In genomic region chr21:46319192-46319591, GRCh38 we compare ENCODE assay signal across 21 cellular contexts.
"Had no signal": no experiment of that assay in that cellular context is flagged by ENCODE, and none has a peak within 500 bp of the region (broad histone marks: within the 10 kb centered on the region; RNA-seq: fewer than 3 reads in every experiment).

No MANE protein-coding gene starts in this region.

- H3K9me3 Mint-ChIP-seq: activated CD4-positive, alpha-beta T cell treated with anti-CD3 and anti-CD28 coated beads, Interleukin-2, amount 10 ng/mL, durations not matched to agents 24 days and 14 days; activated CD8-positive, alpha-beta T cell treated with anti-CD3 and anti-CD28 coated beads for 36 hours; activated naive CD4-positive, alpha-beta T cell treated with anti-CD3 and anti-CD28 coated beads for 36 hours; activated naive CD8-positive, alpha-beta T cell treated with anti-CD3 and anti-CD28 coated beads, Interleukin-2, amount 50 U/mL, for 24 hours; brain; immature natural killer cell; stimulated activated effector memory CD8-positive, alpha-beta T cell treated with anti-CD3 and anti-CD28 coated beads, Interleukin-12 subunit alpha, Interleukin-12 subunit beta, amount 100 ng/mL, for 72 hours had no signal

- H3K27me3 ChIP-seq: esophagus squamous epithelium, heart right ventricle, right lobe of liver, upper lobe of left lung had no signal

- DNase-seq: activated CD4-positive, alpha-beta T cell treated with anti-CD3 and anti-CD28 coated beads, Interleukin-2, amount 10 ng/mL, durations not matched to agents 24 days and 14 days; activated CD8-positive, alpha-beta T cell treated with anti-CD3 and anti-CD28 coated beads for 36 hours; activated naive CD4-positive, alpha-beta T cell treated with anti-CD3 and anti-CD28 coated beads for 36 hours; activated naive CD8-positive, alpha-beta T cell treated with anti-CD3 and anti-CD28 coated beads, Interleukin-2, amount 50 U/mL, for 24 hours; activated T-cell treated with anti-CD3 and anti-CD28 coated beads, Interleukin-2, amount 50 U/mL, for 1 hour; anterior cingulate cortex; central memory CD4-positive, alpha-beta T cell; esophagus squamous epithelium; heart right ventricle; immature natural killer cell; kidney glomerular epithelial cell; left ventricle myocardium inferior; mammary epithelial cell; right lobe of liver; small intestine; stimulated activated CD4-positive, alpha-beta T cell treated with anti-CD3 and anti-CD28 coated beads, Interleukin-15, amount 100 ng/mL, for 24 hours; stimulated activated CD4-positive, alpha-beta T cell treated with anti-CD3 and anti-CD28 coated beads, Interleukin-4, amount 100 ng/mL, for 1 hour; upper lobe of left lung had no signal

- H3K4me3 Mint-ChIP-seq: activated CD4-positive, alpha-beta T cell treated with anti-CD3 and anti-CD28 coated beads, Interleukin-2, amount 10 ng/mL, durations not matched to agents 24 days and 14 days; activated CD8-positive, alpha-beta T cell treated with anti-CD3 and anti-CD28 coated beads for 36 hours; activated naive CD4-positive, alpha-beta T cell treated with anti-CD3 and anti-CD28 coated beads for 36 hours; activated naive CD8-positive, alpha-beta T cell treated with anti-CD3 and anti-CD28 coated beads, Interleukin-2, amount 50 U/mL, for 24 hours; brain; immature natural killer cell; stimulated activated effector memory CD8-positive, alpha-beta T cell treated with anti-CD3 and anti-CD28 coated beads, Interleukin-12 subunit alpha, Interleukin-12 subunit beta, amount 100 ng/mL, for 72 hours had no signal

- H3K27ac ChIP-seq: esophagus squamous epithelium, heart right ventricle, left ventricle myocardium inferior, right lobe of liver, thoracic aorta, upper lobe of left lung had no signal

- H3K27ac Mint-ChIP-seq: activated CD4-positive, alpha-beta T cell treated with anti-CD3 and anti-CD28 coated beads, Interleukin-2, amount 10 ng/mL, durations not matched to agents 24 days and 14 days; activated CD8-positive, alpha-beta T cell treated with anti-CD3 and anti-CD28 coated beads for 36 hours; activated naive CD4-positive, alpha-beta T cell treated with anti-CD3 and anti-CD28 coated beads for 36 hours; activated naive CD8-positive, alpha-beta T cell treated with anti-CD3 and anti-CD28 coated beads, Interleukin-2, amount 50 U/mL, for 24 hours; immature natural killer cell; stimulated activated effector memory CD8-positive, alpha-beta T cell treated with anti-CD3 and anti-CD28 coated beads, Interleukin-12 subunit alpha, Interleukin-12 subunit beta, amount 100 ng/mL, for 72 hours had no signal

- H3K4me3 ChIP-seq: esophagus squamous epithelium, heart right ventricle, left ventricle myocardium inferior, right lobe of liver, thoracic aorta, upper lobe of left lung had no signal

- H3K9me3 ChIP-seq: esophagus squamous epithelium, heart right ventricle, left ventricle myocardium inferior, right lobe of liver, thoracic aorta, upper lobe of left lung had no signal

- H3K36me3 Mint-ChIP-seq: brain, immature natural killer cell had no signal

- H3K27me3 Mint-ChIP-seq: activated CD4-positive, alpha-beta T cell treated with anti-CD3 and anti-CD28 coated beads, Interleukin-2, amount 10 ng/mL, durations not matched to agents 24 days and 14 days; activated CD8-positive, alpha-beta T cell treated with anti-CD3 and anti-CD28 coated beads for 36 hours; activated naive CD8-positive, alpha-beta T cell treated with anti-CD3 and anti-CD28 coated beads, Interleukin-2, amount 50 U/mL, for 24 hours had no signal

- H3K36me3 ChIP-seq: left ventricle myocardium inferior, right lobe of liver, thoracic aorta, upper lobe of left lung had no signal
